ENCODE assay signal across 23 cellular contexts in genomic region chr18:27803957-27804356, GRCh38.
A peak's percentile ranks its signal among the peaks of the same experiment; 100 is the strongest.
DNase-seq lines count a peak whose midpoint lies in the region; ATAC-seq, FAIRE-seq and TF ChIP-seq lines count a peak whose summit lies in the region.
"Had no signal": no experiment of that assay in that cellular context is flagged by ENCODE, and none has a peak within 500 bp of the region (broad histone marks: within the 10 kb centered on the region; RNA-seq: fewer than 3 reads in every experiment).

No MANE protein-coding gene starts in this region.

- no peaks in the 10 kb centered on the region for H4K20me1 ChIP-seq in PC-3 (ENCODE audit: low read length)
- H4K20me1 ChIP-seq: BLaER1 treated with 17β-estradiol and CSF1 and Interleukin-3, amounts not matched to agents 10 nM and 100 nM had no signal

- H3K9me3 ChIP-seq in PC-3 (ENCODE audit: low read length) (no peaks in the 10 kb centered on the region), prostate gland (no peaks in the 10 kb centered on the region), pancreas (no peaks in the 10 kb centered on the region)
- H3K9me3 ChIP-seq: A549 had no signal

- no peak for TF ChIP-seq POLR2A in prostate gland (IDR thresholded peaks at IDR 0.05)

- H3K27ac ChIP-seq in PC-3 (ENCODE audit: low read length) (no peak overlapping the region), prostate gland (no peak overlapping the region), pancreas (no peak overlapping the region)
- H3K27ac ChIP-seq: A549; BLaER1 treated with 17β-estradiol and CSF1 and Interleukin-3, amounts not matched to agents 10 nM and 100 nM had no signal

- POLR2A ChIA-PET in PC-3 (lab: Charles Lee; ENCODE audit: unreplicated experiment) = no interaction called here

- no peak for FAIRE-seq in pancreas (lab: Jason Lieb, UNC)
- FAIRE-seq: A549, GM19239, H1, RCC 7860 had no signal

- CTCF ChIA-PET in PC-3 (lab: Charles Lee) = no interaction called here

- peak; percentile 2 for DNase-seq in AG09309 (ENCODE audit: low read depth)
- DNase-seq in GM04504 (ENCODE audit: low read depth) = peak; percentile 16
- peak; percentile 75 for DNase-seq in PC-3
- DNase-seq in epithelial cell of esophagus (ENCODE audit: low read depth) = peak; percentile 36
- DNase-seq in prostate gland (ENCODE audit: low spot score) = no peak
- DNase-seq in Right ventricle myocardium superior = no peak
- no peak for DNase-seq in pancreas
- DNase-seq: CD8-positive, alpha-beta T cell; DMS53; IMR-90; NCI-H1092 treated with DMSO at 0.1 percent for 48 hours; NCI-H2081; NCI-H510A; NCI-H748 treated with DMSO at 0.1 percent for 48 hours; NK-92 treated with Interleukin-12 subunit alpha and Interleukin-12 subunit beta, amount 100 ng/mL, for 24 hours; SHP77 treated with DMSO at 0.1 percent for 48 hours; T-helper 1 cell had no signal

- no peak overlapping the region for H3K9ac ChIP-seq in PC-3 (ENCODE audit: low read length)
- H3K9ac ChIP-seq: BLaER1 treated with 17β-estradiol and CSF1 and Interleukin-3, amounts not matched to agents 10 nM and 100 nM had no signal

- H3K4me1 ChIP-seq in PC-3 (ENCODE audit: insufficient read depth, low read length) (peaks cover 11% of the 10 kb centered on the region), prostate gland (replicated peaks) (no peaks in the 10 kb centered on the region), pancreas (no peaks in the 10 kb centered on the region)

- H3K4me3 ChIP-seq in AG09309 (ENCODE audit: control insufficient read depth, low read depth, low read length) (no peak overlapping the region), PC-3 (ENCODE audit: low read length) (no peak overlapping the region), epithelial cell of esophagus (ENCODE audit: low read length) (no peak overlapping the region), prostate gland (no peak overlapping the region), pancreas (no peak overlapping the region)
- H3K4me3 ChIP-seq: A549; BLaER1 treated with 17β-estradiol and CSF1 and Interleukin-3, amounts not matched to agents 10 nM and 100 nM had no signal

- H3K36me3 ChIP-seq in PC-3 (ENCODE audit: low read depth, low read length) = no peaks in the 10 kb centered on the region
- no peaks in the 10 kb centered on the region for H3K36me3 ChIP-seq in prostate gland
- H3K36me3 ChIP-seq in pancreas = no peaks in the 10 kb centered on the region
- H3K36me3 ChIP-seq: BLaER1 treated with 17β-estradiol and CSF1 and Interleukin-3, amounts not matched to agents 10 nM and 100 nM had no signal

- intact Hi-C loops in PC-3 (cut with micrococcal nuclease) (no loop called here), prostate gland (cut with DNase I) (no loop called here), Right ventricle myocardium superior (cut with DNase I) (no loop called here), pancreas (cut with DNase I) (no loop called here)

- H3F3A ChIP-seq in PC-3 (ENCODE audit: low read length, unreplicated experiment) = no peaks in the 10 kb centered on the region

- peak overlapping the region; percentile 29 for H3K4me2 ChIP-seq in PC-3 (ENCODE audit: low read length)
- H3K4me2 ChIP-seq: A549; BLaER1 treated with 17β-estradiol and CSF1 and Interleukin-3, amounts not matched to agents 10 nM and 100 nM had no signal

- 69% methylated on average over 2 of the region's 2 CpGs for WGBS in prostate gland
- 45 to 51% methylated on average over 2 of the region's 2 CpGs for WGBS in pancreas, 2 donors

- no peaks in the 10 kb centered on the region for H3K79me2 ChIP-seq in PC-3 (ENCODE audit: low read length)

- no peaks in the 10 kb centered on the region for H3K9me2 ChIP-seq in PC-3 (replicated peaks; ENCODE audit: low read length)

- no TSS peak for BruUV-seq in PC-3 (replicated peaks; lab: Mats Ljungman, UMichigan)

- ATAC-seq in PC-3 (peak; percentile 73), HG03565 (IDR thresholded peaks at IDR 0.05; ENCODE audit: unreplicated experiment) (no peak), Right ventricle myocardium superior (ENCODE audit: poor library complexity) (no peak), pancreas (no peak)
- ATAC-seq: A549; CD8-positive, alpha-beta T cell had no signal

- H3K27me3 ChIP-seq in PC-3 (ENCODE audit: low read length) (no peaks in the 10 kb centered on the region), prostate gland (replicated peaks; ENCODE audit: insufficient read depth) (no peaks in the 10 kb centered on the region), pancreas (peaks cover 0 to 7% (median 0%) of the 10 kb centered on the region in 4 donors)
- H3K27me3 ChIP-seq: BLaER1 treated with 17β-estradiol and CSF1 and Interleukin-3, amounts not matched to agents 10 nM and 100 nM had no signal

- TF ChIP-seq CTCF in AG09309 (IDR thresholded peaks at IDR 0.05; ENCODE audit: control insufficient read depth, insufficient read depth, low read depth, low read length, missing control alignments) = no peak
- no peak for TF ChIP-seq CTCF in PC-3 (conservative IDR thresholded peaks at IDR 0.05; ENCODE audit: low read depth, low read length)
- TF ChIP-seq CTCF in epithelial cell of esophagus (IDR thresholded peaks at IDR 0.05; ENCODE audit: insufficient read depth, low read depth, low read length, missing control alignments) = no peak
- TF ChIP-seq CTCF in prostate gland (IDR thresholded peaks at IDR 0.05) = no peak
- no peak for TF ChIP-seq CTCF in pancreas (IDR thresholded peaks at IDR 0.05)

- H2AFZ ChIP-seq in PC-3 (ENCODE audit: low read length) = no peak overlapping the region

Comparison
In these comparisons a context has a peak if more than half of its experiments do, and no peak if none do; other contexts are left out.
1. DNase-seq: peak in AG09309 (single experiment), GM04504 (single experiment), PC-3 (single experiment) and epithelial cell of esophagus (single experiment); none in prostate gland (single experiment), Right ventricle myocardium superior (single experiment) and pancreas (0 of 6).